Comparison of ENCODE assay signal across 6 cellular contexts in genomic region chr7:99379693-99380031, GRCh38. TPM values are rescaled to one million over a fixed set of nuclear protein-coding genes. Genes with fewer than 3 reads are reported as not detected.
DNase-seq lines count a peak whose midpoint lies in the region; ATAC-seq and TF ChIP-seq lines count a peak whose summit lies in the region.
"Not testable (repeated sequence)": the region's sequence is repeated elsewhere in the genome, so short reads cannot be mapped to it uniquely, and the experiment has no call there.

No MANE protein-coding gene starts in this region.

- not testable (repeated sequence) for DNase-seq in activated CD4-positive, alpha-beta T cell treated with anti-CD3 and anti-CD28 coated beads, Interleukin-2, amount 10 ng/mL, durations not matched to agents 24 days and 14 days; caudate nucleus (lab: John Stamatoyannopoulos, UW); ovary; upper lobe of right lung

- TF ChIP-seq CTCF in ovary (IDR thresholded peaks at IDR 0.05); upper lobe of right lung (IDR thresholded peaks at IDR 0.05): not testable (repeated sequence)

- H3K4me1 ChIP-seq in iPS-20b (ENCODE audit: insufficient read depth, low read length); ovary (ENCODE audit: insufficient read depth): not testable (repeated sequence)
- H3K4me1 ChIP-seq in upper lobe of right lung: peaks cover 58% of the 10 kb centered on the region

- intact Hi-C loops in activated CD4-positive, alpha-beta T cell treated with anti-CD3 and anti-CD28 coated beads, Interleukin-2, amount 10 ng/mL, durations not matched to agents 24 days and 14 days (cut with micrococcal nuclease): loop anchor here (2.0 to 5.0 kb wide), 4 partner anchors 52 to 237 kb away; partner anchors contain the start of genes ARPC1A, CPSF4, PTCD1 and SMURF1
- intact Hi-C loops in ovary (cut with DNase I); upper lobe of right lung (cut with DNase I): not testable (repeated sequence)

- H3K36me3 ChIP-seq in iPS-20b (ENCODE audit: insufficient read depth, low read depth, low read length) (peaks cover 14% of the 10 kb centered on the region), upper lobe of right lung (peaks cover 33% of the 10 kb centered on the region)
- not testable (repeated sequence) for H3K36me3 ChIP-seq in ovary

- not testable (repeated sequence) for H3K27me3 Mint-ChIP-seq in activated CD4-positive, alpha-beta T cell treated with anti-CD3 and anti-CD28 coated beads, Interleukin-2, amount 10 ng/mL, durations not matched to agents 24 days and 14 days

- TF ChIP-seq POLR2A in ovary (IDR thresholded peaks at IDR 0.05): not testable (repeated sequence)

- not testable (repeated sequence) for H3K27me3 ChIP-seq in iPS-20b (ENCODE audit: insufficient read depth, low read length); ovary; upper lobe of right lung

- peak overlapping the region; percentile 90 for H3K27ac Mint-ChIP-seq in activated CD4-positive, alpha-beta T cell treated with anti-CD3 and anti-CD28 coated beads, Interleukin-2, amount 10 ng/mL, durations not matched to agents 24 days and 14 days

- H3K27ac ChIP-seq in caudate nucleus (ENCODE audit: low read depth, low read length) (peak overlapping the region; percentile 62), ovary (peak overlapping the region; percentile 1 to 50), upper lobe of right lung (peak overlapping the region; percentile 90)
- H3K27ac ChIP-seq in iPS-20b (ENCODE audit: low read length): not testable (repeated sequence)

- peaks cover 44% of the 10 kb centered on the region for H3K4me1 Mint-ChIP-seq in activated CD4-positive, alpha-beta T cell treated with anti-CD3 and anti-CD28 coated beads, Interleukin-2, amount 10 ng/mL, durations not matched to agents 24 days and 14 days

- not testable (repeated sequence) for TF ChIP-seq EP300 in ovary (IDR thresholded peaks at IDR 0.05)

- ATAC-seq in GM21515 (IDR thresholded peaks at IDR 0.05; ENCODE audit: unreplicated experiment): peak; percentile 9
- ATAC-seq in upper lobe of right lung: not testable (repeated sequence)

- peaks cover 30% of the 10 kb centered on the region for H3K36me3 Mint-ChIP-seq in activated CD4-positive, alpha-beta T cell treated with anti-CD3 and anti-CD28 coated beads, Interleukin-2, amount 10 ng/mL, durations not matched to agents 24 days and 14 days (ENCODE audit: low read depth)

- not testable (repeated sequence) for H3K4me3 ChIP-seq in iPS-20b (ENCODE audit: low read length); ovary
- peak overlapping the region; percentile 37 for H3K4me3 ChIP-seq in upper lobe of right lung

- H3K9ac ChIP-seq in iPS-20b (ENCODE audit: low read depth, low read length): peak overlapping the region; percentile 21; the same call in 1 of the 2 replicates

- not testable (repeated sequence) for H3K9me3 ChIP-seq in iPS-20b (ENCODE audit: insufficient read depth, low read depth, low read length); ovary; upper lobe of right lung

- 50 to 67% (median 61%) methylated on average over 7 of the region's 7 CpGs for WGBS in ovary, 3 donors

- H3K4me3 Mint-ChIP-seq in activated CD4-positive, alpha-beta T cell treated with anti-CD3 and anti-CD28 coated beads, Interleukin-2, amount 10 ng/mL, durations not matched to agents 24 days and 14 days: peak overlapping the region; percentile 77

- H3K9me3 Mint-ChIP-seq in activated CD4-positive, alpha-beta T cell treated with anti-CD3 and anti-CD28 coated beads, Interleukin-2, amount 10 ng/mL, durations not matched to agents 24 days and 14 days: not testable (repeated sequence)

RNA-seq across cellular contexts. Expression of gene ARPC1B, which starts 5.1 kb away (rescaled TPM):
- 248 and 250 TPM in 2 replicates for total RNA-seq in activated CD4-positive, alpha-beta T cell treated with anti-CD3 and anti-CD28 coated beads, Interleukin-2, amount 10 ng/mL, durations not matched to agents 24 days and 14 days
- total RNA-seq in ovary (10 to 100 TPM; 24.2 to 82.5 (median 42.9) TPM), upper lobe of right lung (219 TPM)
- 10 to 100 TPM; 63.4 to 77.9 TPM for polyA plus RNA-seq in ovary

RNA-seq across cellular contexts. Expression of gene PDAP1, which starts 28.7 kb away (rescaled TPM):
- 167 and 168 TPM in 2 replicates for total RNA-seq in activated CD4-positive, alpha-beta T cell treated with anti-CD3 and anti-CD28 coated beads, Interleukin-2, amount 10 ng/mL, durations not matched to agents 24 days and 14 days
- total RNA-seq in ovary: 10 to 100 TPM; 31.1 to 90.0 (median 83.9) TPM
- 100 to 1,000 TPM in 1 of 2 donors, 10 to 100 TPM in 1; 81.5 to 155 TPM for polyA plus RNA-seq in ovary
- total RNA-seq in upper lobe of right lung: 76.4 TPM

RNA-seq across cellular contexts. Expression of gene BUD31, which starts 29.1 kb away (rescaled TPM):
- total RNA-seq in activated CD4-positive, alpha-beta T cell treated with anti-CD3 and anti-CD28 coated beads, Interleukin-2, amount 10 ng/mL, durations not matched to agents 24 days and 14 days: 136 and 147 TPM in 2 replicates
- 10 to 100 TPM; 44.4 to 96.4 (median 53.4) TPM for total RNA-seq in ovary
- polyA plus RNA-seq in ovary: 100 to 1,000 TPM in 1 of 2 donors, 10 to 100 TPM in 1; 75.6 to 157 TPM
- 72.0 TPM for total RNA-seq in upper lobe of right lung

RNA-seq across cellular contexts. Expression of gene ARPC1A, which starts 54.0 kb away (rescaled TPM):
- 76.0 and 80.8 TPM in 2 replicates for total RNA-seq in activated CD4-positive, alpha-beta T cell treated with anti-CD3 and anti-CD28 coated beads, Interleukin-2, amount 10 ng/mL, durations not matched to agents 24 days and 14 days
- total RNA-seq in ovary (100 to 1,000 TPM in 5 of 7 donors, 10 to 100 TPM in 2; 83.7 to 134 (median 112) TPM), upper lobe of right lung (137 TPM)
- polyA plus RNA-seq in ovary: 100 to 1,000 TPM in 1 of 2 donors, 10 to 100 TPM in 1; 98.1 to 138 TPM

RNA-seq across cellular contexts. Expression of gene PTCD1, which starts 58.9 kb away (rescaled TPM):
- 10.5 and 10.7 TPM in 2 replicates for total RNA-seq in activated CD4-positive, alpha-beta T cell treated with anti-CD3 and anti-CD28 coated beads, Interleukin-2, amount 10 ng/mL, durations not matched to agents 24 days and 14 days
- total RNA-seq in ovary (1 to 10 TPM; 3.9 to 8.3 (median 7.3) TPM), upper lobe of right lung (7.5 TPM)
- polyA plus RNA-seq in ovary: 1 to 10 TPM; 3.5 to 7.5 TPM
